Comparison of ENCODE assay signal across 11 cellular contexts in the genomic region with DNA sequence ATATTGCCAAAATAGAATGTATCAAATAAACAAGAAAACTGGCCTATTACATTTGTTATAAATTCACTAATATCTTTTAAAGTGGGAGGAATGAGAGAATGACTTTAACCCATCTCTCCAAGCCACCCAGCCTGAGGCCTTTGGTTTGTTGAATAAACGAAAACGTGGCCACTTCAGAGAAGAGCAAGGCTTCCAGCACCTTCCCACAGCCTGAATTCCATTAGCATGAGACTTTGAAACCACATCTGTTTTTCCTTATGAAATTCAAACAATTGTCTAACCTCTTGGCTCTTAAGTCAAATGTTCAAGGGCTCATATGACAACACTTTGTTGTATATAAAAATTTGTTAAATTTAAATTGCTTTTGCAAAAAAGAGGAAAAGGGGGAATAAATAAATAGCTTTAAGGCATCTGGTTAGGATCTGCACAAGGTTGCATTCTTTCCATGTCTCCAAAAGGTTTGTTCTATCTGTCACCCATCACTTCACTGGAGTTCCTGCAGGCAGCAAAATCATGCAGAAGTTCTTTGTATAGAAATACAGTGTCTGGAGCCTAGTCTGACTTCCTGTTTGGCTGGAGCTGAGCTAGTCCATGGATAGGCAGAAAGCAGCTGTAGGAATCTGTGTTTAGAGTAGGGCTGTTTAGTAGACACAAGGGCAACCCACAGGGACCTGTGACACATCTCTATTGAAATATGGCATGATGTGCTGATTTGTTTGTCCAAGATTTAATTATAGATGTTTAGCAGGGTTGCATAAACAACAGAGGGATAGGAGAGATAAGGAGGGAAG.
A peak's percentile ranks its signal among the peaks of the same experiment; 100 is the strongest.
DNase-seq lines count a peak whose midpoint lies in the region; TF ChIP-seq lines count a peak whose summit lies in the region.
"Had no signal": no experiment of that assay in that cellular context is flagged by ENCODE, and none has a peak within 500 bp of the region (broad histone marks: within the 10 kb centered on the region; RNA-seq: fewer than 3 reads in every experiment).

No MANE protein-coding gene starts in this region.

- no peak overlapping the region for H3K4me2 ChIP-seq in mesendoderm (ENCODE audit: low read length)

- no peaks in the 10 kb centered on the region for H3K79me1 ChIP-seq in mesendoderm (ENCODE audit: low read length)

- H3K4me1 ChIP-seq in breast epithelium (no peaks in the 10 kb centered on the region), mesendoderm (ENCODE audit: control insufficient read depth, low read depth, low read length) (no peaks in the 10 kb centered on the region), tibial artery (peaks cover 0 to 6% (median 3%) of the 10 kb centered on the region in 4 donors)
- H3K4me1 ChIP-seq: right lobe of liver had no signal

- no peak overlapping the region for H2BK120ac ChIP-seq in mesendoderm (ENCODE audit: low read depth, low read length)

- no peak overlapping the region for H3K18ac ChIP-seq in mesendoderm (ENCODE audit: low read length)

- H4K8ac ChIP-seq in mesendoderm (ENCODE audit: low read depth, low read length): no peak overlapping the region

- no peak overlapping the region for H2BK15ac ChIP-seq in mesendoderm (replicated peaks; ENCODE audit: low read depth)

- H2BK5ac ChIP-seq in mesendoderm (ENCODE audit: low read length): no peak overlapping the region

- TF ChIP-seq CTCF in AG09319 (IDR thresholded peaks at IDR 0.05; ENCODE audit: low read depth, low read length) (no peak), breast epithelium (IDR thresholded peaks at IDR 0.05) (no peak), tibial artery (IDR thresholded peaks at IDR 0.05) (no peak)

- intact Hi-C loops in breast epithelium (cut with DNase I; ENCODE audit: low total_unique reads): no loop called here
- intact Hi-C loops in tibial artery (cut with DNase I; ENCODE audit: low total_unique reads): no loop called here

- DNase-seq in AG09319 (ENCODE audit: extremely low read depth, low read depth) (peak; percentile 80), MV-4-11 (lab: John Stamatoyannopoulos, UW) (peak; percentile 10), breast epithelium (ENCODE audit: low spot score in 2 of 2) (peak in 1 of 2 donors; percentile 57), mesendoderm (peak; percentile 9), NCI-H526 treated with DMSO at 0.1 percent for 48 hours (lab: John Stamatoyannopoulos, UW) (no peak), tibial artery (no peak), midbrain (lab: John Stamatoyannopoulos, UW) (no peak)
- no peak for DNase-seq in activated naive CD4-positive, alpha-beta T cell treated with Interleukin-2 at 50 U/mL for 16 hours
- DNase-seq: NCI-H1105, right lobe of liver had no signal

- WGBS in mesendoderm (ENCODE audit: extremely low coverage, insufficient coverage, low lambda C conversion rate): no CpG with 5 or more reads among the region's 2 CpGs

- H3K23ac ChIP-seq in mesendoderm (ENCODE audit: low read length): no peak overlapping the region

- no peak overlapping the region for H3K9ac ChIP-seq in mesendoderm (ENCODE audit: low read length)

- no peak overlapping the region for H2AK5ac ChIP-seq in mesendoderm (ENCODE audit: low read length)

- H3K4me3 ChIP-seq in breast epithelium (no peak overlapping the region), mesendoderm (ENCODE audit: low read length) (no peak overlapping the region), tibial artery (no peak overlapping the region)
- H3K4me3 ChIP-seq: right lobe of liver had no signal

- H3K4ac ChIP-seq in mesendoderm (ENCODE audit: low read depth, low read length): no peak overlapping the region

- H3K27ac ChIP-seq in breast epithelium (peak overlapping the region; percentile 68 to 74), mesendoderm (ENCODE audit: low read depth, low read length) (no peak overlapping the region), tibial artery (no peak overlapping the region)
- H3K27ac ChIP-seq: epithelial cell of prostate, right lobe of liver had no signal

- H3K27me3 ChIP-seq in breast epithelium: no peaks in the 10 kb centered on the region
- H3K27me3 ChIP-seq in mesendoderm (ENCODE audit: insufficient read depth, low read length, poor library complexity): no peaks in the 10 kb centered on the region
- H3K27me3 ChIP-seq in tibial artery: no peaks in the 10 kb centered on the region
- H3K27me3 ChIP-seq: right lobe of liver had no signal

- H3K9me3 ChIP-seq in breast epithelium (no peaks in the 10 kb centered on the region), tibial artery (no peaks in the 10 kb centered on the region)
- H3K9me3 ChIP-seq: right lobe of liver had no signal

- TF ChIP-seq POLR2A in breast epithelium (IDR thresholded peaks at IDR 0.05): no peak

- no peaks in the 10 kb centered on the region for H3K79me2 ChIP-seq in mesendoderm (ENCODE audit: control insufficient read depth, insufficient read depth, low read length)

- no peak overlapping the region for H3K56ac ChIP-seq in mesendoderm (ENCODE audit: low read length)

- H4K5ac ChIP-seq in mesendoderm (ENCODE audit: low read length): no peak overlapping the region

- H3K36me3 ChIP-seq in breast epithelium (no peaks in the 10 kb centered on the region), mesendoderm (ENCODE audit: control insufficient read depth, insufficient read depth, low read length) (no peaks in the 10 kb centered on the region), tibial artery (no peaks in the 10 kb centered on the region)
- H3K36me3 ChIP-seq: right lobe of liver had no signal

Comparison
In these comparisons a context has a peak if more than half of its experiments do, and no peak if none do; other contexts are left out.
1. DNase-seq: peak in AG09319 (single experiment), MV-4-11 (single experiment) and mesendoderm (single experiment); none in NCI-H526 treated with DMSO at 0.1 percent for 48 hours (single experiment), tibial artery (0 of 2), midbrain (single experiment) and activated naive CD4-positive, alpha-beta T cell treated with Interleukin-2 at 50 U/mL for 16 hours (single experiment).
2. H3K27ac ChIP-seq: peak in breast epithelium (2 of 2); none in mesendoderm (single experiment) and tibial artery (0 of 2).